Comparison of ENCODE assay signal across 14 cellular contexts in the genomic region with DNA sequence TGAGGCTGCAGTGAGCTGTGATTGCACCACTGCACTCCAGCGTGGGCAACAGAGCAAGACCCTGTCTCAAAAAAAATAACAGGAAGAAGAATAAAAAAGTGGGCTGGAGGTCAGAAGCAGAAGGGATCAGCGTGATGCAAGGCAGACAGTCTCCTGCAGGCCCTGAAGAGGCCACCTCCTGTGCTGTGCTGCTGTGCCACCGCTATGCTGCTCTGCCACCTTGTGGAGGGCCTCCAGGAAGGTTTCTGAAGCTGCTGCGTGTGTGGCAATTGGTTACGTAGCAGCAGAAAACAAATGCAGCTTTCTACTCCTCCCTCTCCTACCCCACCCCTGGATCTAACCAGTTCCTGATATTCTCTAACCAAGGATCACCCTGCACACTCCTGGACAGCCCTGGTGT.
DNase-seq lines count a peak whose midpoint lies in the region; ATAC-seq and TF ChIP-seq lines count a peak whose summit lies in the region.
"Had no signal": no experiment of that assay in that cellular context is flagged by ENCODE, and none has a peak within 500 bp of the region (broad histone marks: within the 10 kb centered on the region; RNA-seq: fewer than 3 reads in every experiment).

No MANE protein-coding gene starts in this region.

- ATAC-seq in RWPE2 (ENCODE audit: low read depth) = no peak
- ATAC-seq: T-helper 17 cell had no signal

- CTCF ChIA-PET in activated naive CD4-positive, alpha-beta T cell treated with anti-CD3 and anti-CD28 coated beads for 36 hours (lab: Charles Lee) = no interaction called here
- CTCF ChIA-PET in activated naive CD4-positive, alpha-beta T cell treated with anti-CD3 and anti-CD28 coated beads, Interleukin-2, amount 10 ng/mL, durations not matched to agents 7 days and 5 days (lab: Charles Lee) = no interaction called here

- H3K36me3 ChIP-seq in RWPE2 (ENCODE audit: low read depth) (no peaks in the 10 kb centered on the region), testis (ENCODE audit: low read depth, missing control alignments) (no peaks in the 10 kb centered on the region)
- H3K36me3 ChIP-seq: ascending aorta, suprapubic skin had no signal

- H3K9me3 Mint-ChIP-seq in activated naive CD4-positive, alpha-beta T cell treated with anti-CD3 and anti-CD28 coated beads for 36 hours = peaks cover 4% of the 10 kb centered on the region
- H3K9me3 Mint-ChIP-seq in activated naive CD4-positive, alpha-beta T cell treated with anti-CD3 and anti-CD28 coated beads, Interleukin-2, amount 10 ng/mL, durations not matched to agents 7 days and 5 days = peaks cover 26% of the 10 kb centered on the region
- H3K9me3 Mint-ChIP-seq in chondrocyte (ENCODE audit: low read depth) = peaks cover 43% of the 10 kb centered on the region

- no peak overlapping the region for H3K4me3 Mint-ChIP-seq in activated naive CD4-positive, alpha-beta T cell treated with anti-CD3 and anti-CD28 coated beads for 36 hours
- no peak overlapping the region for H3K4me3 Mint-ChIP-seq in activated naive CD4-positive, alpha-beta T cell treated with anti-CD3 and anti-CD28 coated beads, Interleukin-2, amount 10 ng/mL, durations not matched to agents 7 days and 5 days
- no peak overlapping the region for H3K4me3 Mint-ChIP-seq in chondrocyte (ENCODE audit: unreplicated experiment)
- H3K4me3 Mint-ChIP-seq: T-helper 17 cell had no signal

- no peaks in the 10 kb centered on the region for H3K27me3 Mint-ChIP-seq in activated naive CD4-positive, alpha-beta T cell treated with anti-CD3 and anti-CD28 coated beads for 36 hours (ENCODE audit: low read depth)
- no peaks in the 10 kb centered on the region for H3K27me3 Mint-ChIP-seq in activated naive CD4-positive, alpha-beta T cell treated with anti-CD3 and anti-CD28 coated beads, Interleukin-2, amount 10 ng/mL, durations not matched to agents 7 days and 5 days
- H3K27me3 Mint-ChIP-seq in chondrocyte (ENCODE audit: low read depth) = no peaks in the 10 kb centered on the region
- H3K27me3 Mint-ChIP-seq: T-helper 17 cell had no signal

- no peaks in the 10 kb centered on the region for H3K4me1 Mint-ChIP-seq in activated naive CD4-positive, alpha-beta T cell treated with anti-CD3 and anti-CD28 coated beads for 36 hours (ENCODE audit: low read depth)
- no peaks in the 10 kb centered on the region for H3K4me1 Mint-ChIP-seq in activated naive CD4-positive, alpha-beta T cell treated with anti-CD3 and anti-CD28 coated beads, Interleukin-2, amount 10 ng/mL, durations not matched to agents 7 days and 5 days
- H3K4me1 Mint-ChIP-seq in chondrocyte (ENCODE audit: low read depth) = no peaks in the 10 kb centered on the region
- H3K4me1 Mint-ChIP-seq: T-helper 17 cell had no signal

- peak; percentile 36; the same call in 1 of the 2 replicates for TF ChIP-seq CTCF in LNCAP (IDR thresholded peaks at IDR 0.05)
- TF ChIP-seq CTCF in RWPE2 (IDR thresholded peaks at IDR 0.05; ENCODE audit: poor library complexity, severe bottlenecking) = peak; percentile 19
- TF ChIP-seq CTCF in testis (IDR thresholded peaks at IDR 0.05) = peak in 2 of 3 experiments; percentile 12 to 55
- no peak for TF ChIP-seq CTCF in chondrocyte (IDR thresholded peaks at IDR 0.05)

- TF ChIP-seq POLR2A in testis (IDR thresholded peaks at IDR 0.05) = no peak

- no peak overlapping the region for H3K27ac Mint-ChIP-seq in activated naive CD4-positive, alpha-beta T cell treated with anti-CD3 and anti-CD28 coated beads for 36 hours
- no peak overlapping the region for H3K27ac Mint-ChIP-seq in activated naive CD4-positive, alpha-beta T cell treated with anti-CD3 and anti-CD28 coated beads, Interleukin-2, amount 10 ng/mL, durations not matched to agents 7 days and 5 days
- no peak overlapping the region for H3K27ac Mint-ChIP-seq in chondrocyte (ENCODE audit: unreplicated experiment)
- H3K27ac Mint-ChIP-seq: T-helper 17 cell had no signal

- 56 to 71% methylated on average over 5 of the region's 5 CpGs for WGBS in testis, 2 donors

- no peaks in the 10 kb centered on the region for H3K9me3 ChIP-seq in RWPE2 (ENCODE audit: severe bottlenecking)
- no peaks in the 10 kb centered on the region for H3K9me3 ChIP-seq in testis
- H3K9me3 ChIP-seq: ascending aorta had no signal

- H3K27ac ChIP-seq in RWPE2 (ENCODE audit: poor library complexity, severe bottlenecking) (no peak overlapping the region), testis (no peak overlapping the region)
- H3K27ac ChIP-seq: ascending aorta, hepatocyte, suprapubic skin had no signal

- peak; percentile 12 for DNase-seq in activated naive CD4-positive, alpha-beta T cell treated with anti-CD3 and anti-CD28 coated beads for 36 hours
- DNase-seq in activated naive CD4-positive, alpha-beta T cell treated with anti-CD3 and anti-CD28 coated beads, Interleukin-2, amount 10 ng/mL, durations not matched to agents 7 days and 5 days = no peak
- DNase-seq in RWPE2 (ENCODE audit: low spot score) (no peak), testis (peak; percentile 78), NCI-H524 treated with DMSO at 0.1 percent for 48 hours (lab: John Stamatoyannopoulos, UW) (no peak), chondrocyte (ENCODE audit: low spot score) (no peak), occipital lobe (lab: John Stamatoyannopoulos, UW) (no peak)
- DNase-seq: dermis blood vessel endothelial cell, NCI-H187, T-helper 17 cell had no signal

- H3K36me3 Mint-ChIP-seq in activated naive CD4-positive, alpha-beta T cell treated with anti-CD3 and anti-CD28 coated beads for 36 hours (ENCODE audit: low read depth) = no peaks in the 10 kb centered on the region
- no peaks in the 10 kb centered on the region for H3K36me3 Mint-ChIP-seq in activated naive CD4-positive, alpha-beta T cell treated with anti-CD3 and anti-CD28 coated beads, Interleukin-2, amount 10 ng/mL, durations not matched to agents 7 days and 5 days
- H3K36me3 Mint-ChIP-seq in chondrocyte (ENCODE audit: low read depth) = no peaks in the 10 kb centered on the region

- H3K27me3 ChIP-seq in RWPE2 (ENCODE audit: insufficient read depth, poor library complexity, severe bottlenecking) (no peaks in the 10 kb centered on the region), testis (no peaks in the 10 kb centered on the region)
- H3K27me3 ChIP-seq: ascending aorta, hepatocyte, suprapubic skin had no signal

- no peak overlapping the region for H3K4me3 ChIP-seq in RWPE2 (ENCODE audit: severe bottlenecking)
- H3K4me3 ChIP-seq in testis = no peak overlapping the region
- H3K4me3 ChIP-seq: ascending aorta, hepatocyte, suprapubic skin had no signal

- intact Hi-C loops in activated naive CD4-positive, alpha-beta T cell treated with anti-CD3 and anti-CD28 coated beads for 36 hours (cut with micrococcal nuclease) = no loop called here
- intact Hi-C loops in testis (cut with DNase I; ENCODE audit: low total_unique reads) = no loop called here

- H3K4me1 ChIP-seq in RWPE2 (ENCODE audit: insufficient read depth, poor library complexity, severe bottlenecking) (no peaks in the 10 kb centered on the region), testis (no peaks in the 10 kb centered on the region)
- H3K4me1 ChIP-seq: ascending aorta, suprapubic skin had no signal

Comparison
In these comparisons a context has a peak if more than half of its experiments do, and no peak if none do; other contexts are left out.
1. DNase-seq: peak in activated naive CD4-positive, alpha-beta T cell treated with anti-CD3 and anti-CD28 coated beads for 36 hours (single experiment) and testis (single experiment); none in activated naive CD4-positive, alpha-beta T cell treated with anti-CD3 and anti-CD28 coated beads, Interleukin-2, amount 10 ng/mL, durations not matched to agents 7 days and 5 days (single experiment), RWPE2 (single experiment), NCI-H524 treated with DMSO at 0.1 percent for 48 hours (single experiment), chondrocyte (single experiment) and occipital lobe (single experiment).